ENCODE assay signal across 8 cellular contexts in the genomic region with DNA sequence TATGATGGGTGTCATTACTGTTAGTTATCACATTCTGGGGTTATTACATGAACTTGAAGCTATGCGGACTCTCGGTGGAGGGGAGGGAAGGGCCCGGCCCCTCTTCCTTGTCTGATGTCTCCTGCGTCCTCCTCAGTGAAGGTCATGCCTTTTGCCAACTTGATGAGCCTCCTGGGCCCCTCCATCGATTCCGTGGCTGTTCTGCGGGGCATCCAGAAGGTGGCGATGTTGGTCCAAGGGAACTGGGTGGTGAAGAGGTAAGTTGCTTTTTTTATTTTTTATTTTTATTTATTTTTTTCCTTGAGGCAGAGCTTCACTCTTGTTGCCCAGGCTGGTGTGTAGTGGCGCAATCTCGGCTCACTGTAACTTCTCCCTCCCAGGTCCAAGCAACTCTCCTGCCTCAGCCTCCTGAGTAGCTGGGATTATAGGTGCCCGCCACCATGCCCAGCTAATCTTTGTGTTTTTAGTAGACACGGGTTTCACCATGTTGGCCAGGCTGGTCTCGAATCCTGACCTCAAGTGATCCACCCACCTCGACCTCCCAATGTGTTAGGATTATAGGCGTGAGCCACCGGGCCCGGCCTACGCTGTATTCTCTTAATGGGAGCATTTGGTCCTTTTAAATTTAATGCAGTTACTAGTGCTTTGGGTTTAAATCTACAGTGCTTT. TPM values are rescaled to one million over a fixed set of nuclear protein-coding genes. Genes with fewer than 3 reads are reported as not detected.
A peak's percentile ranks its signal among the peaks of the same experiment; 100 is the strongest.
DNase-seq lines count a peak whose midpoint lies in the region; ATAC-seq, FAIRE-seq and TF ChIP-seq lines count a peak whose summit lies in the region.

No MANE protein-coding gene starts in this region.

- BruUV-seq in HCT116 (replicated peaks; lab: Mats Ljungman, UMichigan) = no TSS peak

- TF ChIP-seq CTCF in AG10803 (conservative IDR thresholded peaks at IDR 0.05; ENCODE audit: low read length) = peak; percentile 69
- TF ChIP-seq CTCF in HCT116 (IDR thresholded peaks at IDR 0.05 in 2 of 3, conservative IDR thresholded peaks at IDR 0.05 in 1 of 3; ENCODE audit: borderline replicate concordance in 1 of 3, insufficient read depth in 1 of 3, low read depth in 2 of 3, low read length in 2 of 3) = peak; percentile 61 to 85 (median 68)
- peak; percentile 33 to 58 (median 48) for TF ChIP-seq CTCF in body of pancreas (IDR thresholded peaks at IDR 0.05)

- no peaks in the 10 kb centered on the region for H3K9me2 ChIP-seq in HCT116 (ENCODE audit: insufficient read depth)

- H3K9me3 ChIP-seq in HCT116 (ENCODE audit: control insufficient read depth in 1 of 2, insufficient read depth in 1 of 2, low read depth in 1 of 2, low read length in 2 of 2) = no peaks in the 10 kb centered on the region
- H3K9me3 ChIP-seq in body of pancreas = no peaks in the 10 kb centered on the region

- RAD21 ChIA-PET in HCT116 (lab: Charles Lee; ENCODE audit: low non-redundant PET in 1 of 2, low total read pairs in 2 of 2, uncharacterized antibody in 2 of 2, unreplicated experiment in 2 of 2) = no interaction called here

- no peak overlapping the region for H3K9ac ChIP-seq in HCT116 (ENCODE audit: low read length)

- no peaks in the 10 kb centered on the region for H3K4me1 ChIP-seq in HCT116 (ENCODE audit: control insufficient read depth in 1 of 2, insufficient read depth in 2 of 2, low read length in 2 of 2)
- peaks cover 7% of the 10 kb centered on the region for H3K4me1 ChIP-seq in body of pancreas

- H3K27me3 ChIP-seq in HCT116 (ENCODE audit: insufficient read depth, low read length) = no peaks in the 10 kb centered on the region
- H3K27me3 ChIP-seq in body of pancreas = no peaks in the 10 kb centered on the region

- intact Hi-C loops in HCT116 (cut with micrococcal nuclease) (no loop called here), body of pancreas (cut with DNase I) (no loop called here)

- H3K4me2 ChIP-seq in HCT116 (ENCODE audit: low read length) = no peak overlapping the region

- H4K20me1 ChIP-seq in HCT116 (ENCODE audit: insufficient read depth) = no peaks in the 10 kb centered on the region

- WGBS in body of pancreas, 2 donors = 68 to 70% methylated on average over 17 to 18 of the region's 18 CpGs

- H3K79me2 ChIP-seq in HCT116 (ENCODE audit: insufficient read depth, low read length) = peaks cover 11% of the 10 kb centered on the region; the same call in 1 of the 2 replicates

- no peak overlapping the region for H2AFZ ChIP-seq in HCT116 (ENCODE audit: low read depth, low read length, poor library complexity, severe bottlenecking)

- no peak overlapping the region for H3K27ac ChIP-seq in HCT116 (ENCODE audit: low read depth, low read length)
- H3K27ac ChIP-seq in body of pancreas = no peak overlapping the region

- no peak for FAIRE-seq in RCC 7860 (lab: Jason Lieb, UNC)

- TF ChIP-seq POLR2A in HCT116 (IDR thresholded peaks at IDR 0.05; ENCODE audit: borderline replicate concordance, extremely low read depth, insufficient read depth, insufficient read length) (no peak), body of pancreas (IDR thresholded peaks at IDR 0.05) (no peak)

- POLR2A ChIA-PET in HCT116 (lab: Charles Lee) = no interaction called here

- peak; percentile 61 for ATAC-seq in HCT116
- no peak for ATAC-seq in body of pancreas
- no peak for ATAC-seq in GM21786 (IDR thresholded peaks at IDR 0.05; ENCODE audit: unreplicated experiment)

- CTCF ChIA-PET in HCT116 (lab: Charles Lee) = interaction anchor here (0.8 to 1.4 kb wide), 4 partner anchors 13 to 1162 kb away, joined by 3 to 7 read pairs (median 4); no protein-coding TSS in a partner anchor

- H3K4me3 ChIP-seq in AG10803 (ENCODE audit: low read length) = no peak overlapping the region
- no peak overlapping the region for H3K4me3 ChIP-seq in HCT116 (replicated peaks in 1 of 2; ENCODE audit: low read depth in 1 of 2, low read length in 2 of 2)
- H3K4me3 ChIP-seq in body of pancreas = no peak overlapping the region

- DNase-seq in AG10803 (ENCODE audit: low read depth) (peak; percentile 40), HCT116 (ENCODE audit: low read depth, low spot score) (no peak), T-helper 22 cell (ENCODE audit: low read depth) (peak; percentile 19), body of pancreas (peak in 1 of 4 donors; percentile 40), mesenteric fat pad (ENCODE audit: low spot score) (peak; percentile 88), ureter (ENCODE audit: low spot score) (peak; percentile 44), RCC 7860 (ENCODE audit: low spot score) (no peak)

- peak; percentile 68 for TF ChIP-seq RAD21 in HCT116 (IDR thresholded peaks at IDR 0.05; ENCODE audit: low read depth)

- peaks cover 24 to 29% of the 10 kb centered on the region in 2 experiments for H3K36me3 ChIP-seq in HCT116 (ENCODE audit: control insufficient read depth in 1 of 2, insufficient read depth in 2 of 2, low read length in 2 of 2)
- H3K36me3 ChIP-seq in body of pancreas (replicated peaks in 1 of 2; ENCODE audit: insufficient read depth in 1 of 2, low read depth in 2 of 2) = peaks cover 5 to 37% of the 10 kb centered on the region in 2 donors

TF ChIP-seq in HCT116, 20 proteins besides CTCF, POLR2A, EP300 and RAD21:
- no peak for TF ChIP-seq TCF7L2 (IDR thresholded peaks at IDR 0.05; ENCODE audit: borderline replicate concordance, extremely low read depth, insufficient read depth, insufficient read length)
- TF ChIP-seq, protein P1, sequence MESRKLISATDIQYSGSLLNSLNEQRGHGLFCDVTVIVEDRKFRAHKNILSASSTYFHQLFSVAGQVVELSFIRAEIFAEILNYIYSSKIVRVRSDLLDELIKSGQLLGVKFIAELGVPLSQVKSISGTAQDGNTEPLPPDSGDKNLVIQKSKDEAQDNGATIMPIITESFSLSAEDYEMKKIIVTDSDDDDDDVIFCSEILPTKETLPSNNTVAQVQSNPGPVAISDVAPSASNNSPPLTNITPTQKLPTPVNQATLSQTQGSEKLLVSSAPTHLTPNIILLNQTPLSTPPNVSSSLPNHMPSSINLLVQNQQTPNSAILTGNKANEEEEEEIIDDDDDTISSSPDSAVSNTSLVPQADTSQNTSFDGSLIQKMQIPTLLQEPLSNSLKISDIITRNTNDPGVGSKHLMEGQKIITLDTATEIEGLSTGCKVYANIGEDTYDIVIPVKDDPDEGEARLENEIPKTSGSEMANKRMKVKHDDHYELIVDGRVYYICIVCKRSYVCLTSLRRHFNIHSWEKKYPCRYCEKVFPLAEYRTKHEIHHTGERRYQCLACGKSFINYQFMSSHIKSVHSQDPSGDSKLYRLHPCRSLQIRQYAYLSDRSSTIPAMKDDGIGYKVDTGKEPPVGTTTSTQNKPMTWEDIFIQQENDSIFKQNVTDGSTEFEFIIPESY (IDR thresholded peaks at IDR 0.05; ENCODE audit: extremely low read depth, insufficient replicate concordance, low read length) = no peak
- no peak for TF ChIP-seq CBX3 (IDR thresholded peaks at IDR 0.05; ENCODE audit: low read depth)
- TF ChIP-seq CEBPB (IDR thresholded peaks at IDR 0.05; ENCODE audit: low read depth) = no peak
- TF ChIP-seq ELF1 (IDR thresholded peaks at IDR 0.05; ENCODE audit: borderline replicate concordance, low read depth) = no peak
TF ChIP-seq in HCT116: peak in this region for 0.

RNA-seq across cellular contexts. Expression of gene POLR3E, which starts 21.6 kb away (rescaled TPM):
- total RNA-seq in HCT116 (2021; ENCODE audit: unreplicated experiment) = 65.0 TPM
- 58.1 and 61.8 TPM in 2 replicates for polyA plus RNA-seq in HCT116 (2012)
- 10 to 100 TPM; 52.1 to 94.9 TPM for total RNA-seq in body of pancreas
- total RNA-seq in mesenteric fat pad = 50.8 TPM
- 87.9 TPM for total RNA-seq in ureter

RNA-seq across cellular contexts. Expression of gene CDR2, which starts 55.6 kb away (rescaled TPM):
- 27.3 TPM for total RNA-seq in HCT116 (2021; ENCODE audit: unreplicated experiment)
- polyA plus RNA-seq in HCT116 (2012) = 21.3 and 21.8 TPM in 2 replicates
- 10 to 100 TPM; 15.8 to 16.8 TPM for total RNA-seq in body of pancreas
- 24.8 TPM for total RNA-seq in mesenteric fat pad
- total RNA-seq in ureter = 50.1 TPM

Comparison
In these comparisons a context has a peak if more than half of its experiments do, and no peak if none do; other contexts are left out.
1. DNase-seq: peak in AG10803 (single experiment), T-helper 22 cell (single experiment), mesenteric fat pad (single experiment) and ureter (single experiment); none in HCT116 (single experiment) and RCC 7860 (single experiment).
2. Peak in every context shown above with its lines, with median percentiles within 50 percentile points of each other: CTCF ChIP-seq.